Comparison of ENCODE assay signal across 16 cellular contexts in genomic region chr11:123461164-123461563, GRCh38. TPM values are rescaled to one million over a fixed set of nuclear protein-coding genes. Genes with fewer than 3 reads are reported as not detected.
A peak's percentile ranks its signal among the peaks of the same experiment; 100 is the strongest.
DNase-seq lines count a peak whose midpoint lies in the region; ATAC-seq, FAIRE-seq and TF ChIP-seq lines count a peak whose summit lies in the region.
"Had no signal": no experiment of that assay in that cellular context is flagged by ENCODE, and none has a peak within 500 bp of the region (broad histone marks: within the 10 kb centered on the region; RNA-seq: fewer than 3 reads in every experiment).

No MANE protein-coding gene starts in this region.

- H3K9me3 Mint-ChIP-seq in immature natural killer cell, result no peaks in the 10 kb centered on the region
- H3K9me3 Mint-ChIP-seq: activated B cell treated with CpG ODN at 0.5 μM for 24 hours; activated T-helper 17 cell treated with anti-CD3 and anti-CD28 coated beads, Interleukin-2, amount 50 U/mL, for 72 hours; GM23338; IgD-negative memory B cell had no signal

- H3K4me1 Mint-ChIP-seq in immature natural killer cell, result peaks cover 16 to 24% of the 10 kb centered on the region in 2 donors
- H3K4me1 Mint-ChIP-seq: GM23338 had no signal

- no peak for TF ChIP-seq CTCF in GM20000 (IDR thresholded peaks at IDR 0.05; ENCODE audit: extremely low read depth, missing control alignments)

- H3K4me3 Mint-ChIP-seq in immature natural killer cell, result no peak overlapping the region
- H3K4me3 Mint-ChIP-seq: activated B cell treated with CpG ODN at 0.5 μM for 24 hours; activated T-helper 17 cell treated with anti-CD3 and anti-CD28 coated beads, Interleukin-2, amount 50 U/mL, for 72 hours; GM23338; IgD-negative memory B cell had no signal

- DNase-seq in AG20443 (ENCODE audit: low spot score), result peak; percentile 30
- peak; percentile 51 for DNase-seq in G401 (ENCODE audit: low spot score)
- DNase-seq in SK-MEL-5 (ENCODE audit: low read depth, low spot score), result peak; percentile 75
- DNase-seq in left lobe of liver (ENCODE audit: low spot score), result no peak
- DNase-seq in immature natural killer cell, result no peak
- DNase-seq in urothelium cell line (ENCODE audit: low spot score), result no peak
- DNase-seq in amygdala (lab: John Stamatoyannopoulos, UW), result no peak
- no peak for DNase-seq in GM20000 (ENCODE audit: low spot score)
- DNase-seq: activated B cell treated with CpG ODN at 0.5 μM for 24 hours, NCI-H2171, ovary, T-helper 2 cell had no signal

- peaks cover 0 to 2% (median 0%) of the 10 kb centered on the region in 3 donors for H3K27me3 Mint-ChIP-seq in immature natural killer cell (ENCODE audit: low read depth in 3 of 3)
- H3K27me3 Mint-ChIP-seq: activated B cell treated with CpG ODN at 0.5 μM for 24 hours; activated T-helper 17 cell treated with anti-CD3 and anti-CD28 coated beads, Interleukin-2, amount 50 U/mL, for 72 hours; IgD-negative memory B cell had no signal

- H3K27ac Mint-ChIP-seq in immature natural killer cell, result peak overlapping the region in 2 of 6 donors; percentile 1 to 37
- H3K27ac Mint-ChIP-seq: activated B cell treated with CpG ODN at 0.5 μM for 24 hours; activated T-helper 17 cell treated with anti-CD3 and anti-CD28 coated beads, Interleukin-2, amount 50 U/mL, for 72 hours; IgD-negative memory B cell had no signal

- ATAC-seq in left lobe of liver, result peak; percentile 58
- ATAC-seq: activated T-helper 17 cell treated with anti-CD3 and anti-CD28 coated beads, Interleukin-2, amount 50 U/mL, for 72 hours; GM23338 had no signal

- in situ Hi-C loops in G401 (cut with HindIII; ENCODE audit: low sequenced_read_pairs) (no loop called here), SK-MEL-5 (cut with HindIII; ENCODE audit: low pct_unique_long_range_greater_than_20kb, low sequenced_read_pairs) (no loop called here)

- peaks cover 0 to 7% (median 0%) of the 10 kb centered on the region in 3 donors for H3K36me3 Mint-ChIP-seq in immature natural killer cell
- H3K36me3 Mint-ChIP-seq: IgD-negative memory B cell had no signal

- no peak for FAIRE-seq in urothelium cell line (lab: Jason Lieb, UNC)
- FAIRE-seq: D721Med had no signal

RNA-seq across cellular contexts. Expression of gene GRAMD1B, which starts 31.1 kb away (rescaled TPM):
- total RNA-seq in G401 (2014; rRNA removed; shearing (Covaris generic)), result 31.0 and 33.3 TPM in 2 replicates
- total RNA-seq in SK-MEL-5 (2014; rRNA removed; shearing (Covaris generic)), result 709 and 721 TPM in 2 replicates
- 442 and 538 TPM in 2 replicates for polyA plus RNA-seq in SK-MEL-5 (2015; cell fraction: cytosol; rRNA removed)
- polyA plus RNA-seq in SK-MEL-5 (2015; cell fraction: nucleus; rRNA removed), result 451 and 541 TPM in 2 replicates
- 1.4 TPM for total RNA-seq in left lobe of liver
- 1 to 10 TPM in 2 of 3 donors, under 1 TPM in 1; 0.78 to 3.4 (median 1.5) TPM for polyA plus RNA-seq in immature natural killer cell
- polyA plus RNA-seq: IgD-negative memory B cell had no signal

Comparison
In these comparisons a context has a peak if more than half of its experiments do, and no peak if none do; other contexts are left out.
1. DNase-seq: peak in AG20443 (single experiment), G401 (single experiment) and SK-MEL-5 (single experiment); none in left lobe of liver (single experiment), immature natural killer cell (0 of 3), urothelium cell line (single experiment), amygdala (0 of 56) and GM20000 (single experiment).
2. RNA of gene GRAMD1B, which starts 31.1 kb away (total RNA-seq): 709 to 721 TPM in SK-MEL-5; 31.0 to 33.3 TPM in G401 and 1.4 TPM in left lobe of liver (single experiment); every median in the first group is over 10 times any median in the second.